Comparison of ENCODE assay signal across 12 cellular contexts in genomic region chr21:43916076-43916475, GRCh38. TPM values are rescaled to one million over a fixed set of nuclear protein-coding genes. Genes with fewer than 3 reads are reported as not detected.
DNase-seq lines count a peak whose midpoint lies in the region; ATAC-seq and TF ChIP-seq lines count a peak whose summit lies in the region.
"Had no signal": no experiment of that assay in that cellular context is flagged by ENCODE, and none has a peak within 500 bp of the region (broad histone marks: within the 10 kb centered on the region; RNA-seq: fewer than 3 reads in every experiment).

No MANE protein-coding gene starts in this region.

- no peaks in the 10 kb centered on the region for H3K79me2 ChIP-seq in OCI-LY1 (ENCODE audit: insufficient read depth, low read length)

- H3K27ac ChIP-seq in OCI-LY1 (ENCODE audit: low read depth, low read length, poor library complexity, severe bottlenecking) (peak overlapping the region; percentile 70), right lobe of liver (no peak overlapping the region)

- H3K4me1 ChIP-seq in OCI-LY1 (ENCODE audit: insufficient read depth, low read length, severe bottlenecking), result peaks cover 44% of the 10 kb centered on the region
- H3K4me1 ChIP-seq in right lobe of liver, result peaks cover 0 to 34% (median 15%) of the 10 kb centered on the region in 4 donors

- H3K27ac Mint-ChIP-seq in activated naive CD8-positive, alpha-beta T cell, result peak overlapping the region; percentile 5
- no peak overlapping the region for H3K27ac Mint-ChIP-seq in activated naive CD8-positive, alpha-beta T cell treated with anti-CD3 and anti-CD28 coated beads for 36 hours
- peak overlapping the region; percentile 78 to 92 for H3K27ac Mint-ChIP-seq in effector memory CD8-positive, alpha-beta T cell

- H2AFZ ChIP-seq in OCI-LY1 (ENCODE audit: low read length), result no peak overlapping the region

- H3K4me2 ChIP-seq in OCI-LY1 (ENCODE audit: low read length), result peak overlapping the region; percentile 58

- intact Hi-C loops in right lobe of liver (cut with DNase I), result no loop called here

- H4K20me1 ChIP-seq in OCI-LY1 (ENCODE audit: insufficient read depth, low read length), result no peaks in the 10 kb centered on the region

- DNase-seq in activated naive CD8-positive, alpha-beta T cell treated with anti-CD3 and anti-CD28 coated beads for 36 hours, result no peak
- no peak for DNase-seq in effector memory CD8-positive, alpha-beta T cell
- no peak for DNase-seq in MV-4-11 (lab: John Stamatoyannopoulos, UW)
- no peak for DNase-seq in right lobe of liver
- no peak for DNase-seq in NCI-H2171 (lab: John Stamatoyannopoulos, UW)
- DNase-seq: DMS79 treated with DMSO at 0.1 percent for 48 hours, islet precursor cell, NCI-H1092 treated with DMSO at 0.1 percent for 48 hours had no signal

- peaks cover 5% of the 10 kb centered on the region for H3K9me3 Mint-ChIP-seq in activated naive CD8-positive, alpha-beta T cell (ENCODE audit: low read depth)
- H3K9me3 Mint-ChIP-seq in activated naive CD8-positive, alpha-beta T cell treated with anti-CD3 and anti-CD28 coated beads for 36 hours, result peaks cover 16% of the 10 kb centered on the region
- peaks cover 3 to 8% of the 10 kb centered on the region in 2 donors for H3K9me3 Mint-ChIP-seq in effector memory CD8-positive, alpha-beta T cell

- WGBS in right lobe of liver (ENCODE audit: insufficient coverage, low coverage, low lambda C conversion rate, missing lambda C conversion rate), result 76% methylated on average over 9 of the region's 9 CpGs

- H3K9ac ChIP-seq in OCI-LY1 (ENCODE audit: low read length), result peak overlapping the region; percentile 32; the same call in 1 of the 2 replicates

- H3K36me3 Mint-ChIP-seq in activated naive CD8-positive, alpha-beta T cell, result peaks cover 14% of the 10 kb centered on the region
- peaks cover 47% of the 10 kb centered on the region for H3K36me3 Mint-ChIP-seq in activated naive CD8-positive, alpha-beta T cell treated with anti-CD3 and anti-CD28 coated beads for 36 hours
- peaks cover 32% of the 10 kb centered on the region for H3K36me3 Mint-ChIP-seq in effector memory CD8-positive, alpha-beta T cell (ENCODE audit: insufficient read depth)

- no peak for TF ChIP-seq POLR2A in right lobe of liver (IDR thresholded peaks at IDR 0.05)

- peak overlapping the region; percentile 51 for H3K4me3 ChIP-seq in OCI-LY1 (ENCODE audit: low read depth, low read length, poor library complexity, severe bottlenecking)
- no peak overlapping the region for H3K4me3 ChIP-seq in right lobe of liver

- H3K27me3 ChIP-seq in OCI-LY1 (ENCODE audit: insufficient read depth, low read length), result no peaks in the 10 kb centered on the region
- no peaks in the 10 kb centered on the region for H3K27me3 ChIP-seq in right lobe of liver
- H3K27me3 ChIP-seq: tibial nerve had no signal

- H3K27me3 Mint-ChIP-seq in activated naive CD8-positive, alpha-beta T cell, result no peaks in the 10 kb centered on the region
- H3K27me3 Mint-ChIP-seq in activated naive CD8-positive, alpha-beta T cell treated with anti-CD3 and anti-CD28 coated beads for 36 hours, result peaks cover 11% of the 10 kb centered on the region
- H3K27me3 Mint-ChIP-seq in effector memory CD8-positive, alpha-beta T cell, result no peaks in the 10 kb centered on the region

- H3F3A ChIP-seq in OCI-LY1 (ENCODE audit: insufficient read depth, low read length), result no peaks in the 10 kb centered on the region

- no peaks in the 10 kb centered on the region for H3K9me2 ChIP-seq in OCI-LY1 (ENCODE audit: low read depth, low read length)

- TF ChIP-seq CTCF in OCI-LY1 (IDR thresholded peaks at IDR 0.05; ENCODE audit: low read length) (no peak), right lobe of liver (IDR thresholded peaks at IDR 0.05) (no peak)

- H3K9me3 ChIP-seq in OCI-LY1 (ENCODE audit: low read length) (peaks cover 6% of the 10 kb centered on the region; the same call in 1 of the 2 replicates), right lobe of liver (no peaks in the 10 kb centered on the region)

- H3K4me3 Mint-ChIP-seq in activated naive CD8-positive, alpha-beta T cell, result peak overlapping the region; percentile 86
- no peak overlapping the region for H3K4me3 Mint-ChIP-seq in activated naive CD8-positive, alpha-beta T cell treated with anti-CD3 and anti-CD28 coated beads for 36 hours
- H3K4me3 Mint-ChIP-seq in effector memory CD8-positive, alpha-beta T cell, result peak overlapping the region; percentile 76 to 77

- peaks cover 16% of the 10 kb centered on the region; the same call in 1 of the 2 replicates for H3K36me3 ChIP-seq in OCI-LY1 (ENCODE audit: insufficient read depth, low read length)
- H3K36me3 ChIP-seq in right lobe of liver, result no peaks in the 10 kb centered on the region

- H3K4me1 Mint-ChIP-seq in activated naive CD8-positive, alpha-beta T cell (ENCODE audit: low read depth), result peaks cover 49% of the 10 kb centered on the region
- H3K4me1 Mint-ChIP-seq in activated naive CD8-positive, alpha-beta T cell treated with anti-CD3 and anti-CD28 coated beads for 36 hours, result peaks cover 48% of the 10 kb centered on the region
- H3K4me1 Mint-ChIP-seq in effector memory CD8-positive, alpha-beta T cell (ENCODE audit: low read depth in 2 of 2), result peaks cover 42 to 51% of the 10 kb centered on the region in 2 donors

- ATAC-seq in effector memory CD8-positive, alpha-beta T cell (replicated peaks), result no peak
- ATAC-seq in right lobe of liver, result no peak
- ATAC-seq in HG02938 (IDR thresholded peaks at IDR 0.05; ENCODE audit: unreplicated experiment), result no peak

RNA-seq across cellular contexts. Expression of gene AGPAT3, which starts 51.1 kb away (rescaled TPM):
- 10 to 100 TPM; 61.2 to 66.0 TPM for total RNA-seq in activated naive CD8-positive, alpha-beta T cell treated with anti-CD3 and anti-CD28 coated beads for 36 hours
- 100 to 1,000 TPM in 2 of 6 experiments, 10 to 100 TPM in 4; 56.9 to 111 (median 95.3) TPM for total RNA-seq in right lobe of liver
